In genomic region chr1:28887835-28888682, GRCh38 we compare ENCODE assay signal across 8 cellular contexts. TPM values are rescaled to one million over a fixed set of nuclear protein-coding genes. Genes with fewer than 3 reads are reported as not detected.
A peak's percentile ranks its signal among the peaks of the same experiment; 100 is the strongest.
DNase-seq lines count a peak whose midpoint lies in the region; ATAC-seq and TF ChIP-seq lines count a peak whose summit lies in the region.

No MANE protein-coding gene starts in this region.

- peaks cover 50% of the 10 kb centered on the region for H3K4me1 Mint-ChIP-seq in activated CD8-positive, alpha-beta T cell treated with anti-CD3 and anti-CD28 coated beads for 36 hours (ENCODE audit: low read depth)

- POLR2A ChIA-PET in activated CD8-positive, alpha-beta T cell treated with anti-CD3 and anti-CD28 coated beads for 36 hours (lab: Charles Lee), result interaction anchor here (1.0 to 1.3 kb wide), 7 partner anchors 22 to 382 kb away, joined by 3 to 6 read pairs (median 3); partner anchors contain the start of gene RCC1

- DNase-seq in activated CD4-positive, alpha-beta T cell treated with anti-CD3 and anti-CD28 coated beads for 48 hours, result peak; percentile 7
- DNase-seq in activated CD4-positive, alpha-beta T cell treated with anti-CD3 and anti-CD28 coated beads, Interleukin-2, amount 50 U/mL, for 48 hours, result no peak
- DNase-seq in activated CD8-positive, alpha-beta T cell treated with anti-CD3 and anti-CD28 coated beads for 36 hours, result no peak
- DNase-seq in heart right ventricle (peak; percentile 48 to 50), sigmoid colon (peak; percentile 67), epidermal melanocyte (ENCODE audit: insufficient read length, low spot score) (no peak), NCI-H2029 treated with DMSO at 0.1 percent for 48 hours (lab: John Stamatoyannopoulos, UW) (no peak), NCI-H345 (lab: John Stamatoyannopoulos, UW) (no peak)

- no peaks in the 10 kb centered on the region for H3K36me3 Mint-ChIP-seq in activated CD8-positive, alpha-beta T cell treated with anti-CD3 and anti-CD28 coated beads for 36 hours (ENCODE audit: low read depth)

- H3K27ac ChIP-seq in heart right ventricle, result peak overlapping the region in 9 of 10 donors; percentile 79 to 93 (median 87)
- peak overlapping the region; percentile 77 to 82 (median 81) for H3K27ac ChIP-seq in sigmoid colon

- peaks cover 0 to 6% (median 0%) of the 10 kb centered on the region in 7 donors for H3K27me3 ChIP-seq in heart right ventricle
- H3K27me3 ChIP-seq in sigmoid colon, result no peaks in the 10 kb centered on the region

- intact Hi-C loops in activated CD8-positive, alpha-beta T cell treated with anti-CD3 and anti-CD28 coated beads for 36 hours (cut with micrococcal nuclease), result no loop called here
- intact Hi-C loops in heart right ventricle (cut with DNase I), result loop anchor here in 6 of 10 donors (2.0 to 10.0 kb wide), 6 partner anchors 94 to 1817 kb away; partner anchors contain the start of genes RNU11 (in 1 of the 6) and TAF12 (in 1 of the 6)
- intact Hi-C loops in sigmoid colon (cut with DNase I), result loop anchor here (2.0 to 5.0 kb wide), 5 partner anchors 27 to 1819 kb away; partner anchors contain the start of genes EPB41 and SRSF4

- H3K9me3 Mint-ChIP-seq in activated CD8-positive, alpha-beta T cell treated with anti-CD3 and anti-CD28 coated beads for 36 hours, result no peaks in the 10 kb centered on the region

- H3K4me1 ChIP-seq in heart right ventricle (peaks cover 0 to 45% (median 16%) of the 10 kb centered on the region in 9 donors), sigmoid colon (peaks cover 0 to 49% (median 36%) of the 10 kb centered on the region in 4 donors)

- ATAC-seq in activated CD8-positive, alpha-beta T cell treated with anti-CD3 and anti-CD28 coated beads for 36 hours, result no peak
- peak; percentile 30 to 64 (median 46) for ATAC-seq in heart right ventricle

- H3K9me3 ChIP-seq in heart right ventricle, result no peaks in the 10 kb centered on the region
- H3K9me3 ChIP-seq in sigmoid colon, result no peaks in the 10 kb centered on the region

- TF ChIP-seq POLR2A in sigmoid colon (IDR thresholded peaks at IDR 0.05), result no peak

- no peaks in the 10 kb centered on the region for H3K36me3 ChIP-seq in heart right ventricle
- H3K36me3 ChIP-seq in sigmoid colon, result no peaks in the 10 kb centered on the region

- no peak for TF ChIP-seq EP300 in sigmoid colon (IDR thresholded peaks at IDR 0.05)

- H3K4me3 ChIP-seq in heart right ventricle (peak overlapping the region; percentile 53 to 99 (median 88)), sigmoid colon (peak overlapping the region; percentile 80 to 95 (median 90))

- 28 to 31% methylated on average over 24 of the region's 24 CpGs for WGBS in heart right ventricle, 2 donors
- WGBS in sigmoid colon, 2 donors, result 26 to 38% methylated on average over 24 of the region's 24 CpGs

- H3K27me3 Mint-ChIP-seq in activated CD8-positive, alpha-beta T cell treated with anti-CD3 and anti-CD28 coated beads for 36 hours, result no peaks in the 10 kb centered on the region

- H3K4me3 Mint-ChIP-seq in activated CD8-positive, alpha-beta T cell treated with anti-CD3 and anti-CD28 coated beads for 36 hours, result peak overlapping the region; percentile 86

- H3K27ac Mint-ChIP-seq in activated CD8-positive, alpha-beta T cell treated with anti-CD3 and anti-CD28 coated beads for 36 hours, result peak overlapping the region; percentile 78

- CTCF ChIA-PET in activated CD8-positive, alpha-beta T cell treated with anti-CD3 and anti-CD28 coated beads for 36 hours (lab: Charles Lee), result interaction anchor here (0.9 to 1.7 kb wide), 3 partner anchors 11 to 146 kb away, joined by 4 to 8 read pairs (median 6); no protein-coding TSS in a partner anchor

- TF ChIP-seq CTCF in activated CD8-positive, alpha-beta T cell treated with anti-CD3 and anti-CD28 coated beads for 36 hours (IDR thresholded peaks at IDR 0.05), result no peak
- no peak for TF ChIP-seq CTCF in heart right ventricle (IDR thresholded peaks at IDR 0.05)
- TF ChIP-seq CTCF in sigmoid colon (IDR thresholded peaks at IDR 0.05), result no peak

RNA-seq across cellular contexts. Expression of gene EPB41, which starts 26.3 kb away (rescaled TPM):
- 10 to 100 TPM; 74.9 to 80.3 TPM for total RNA-seq in activated CD8-positive, alpha-beta T cell treated with anti-CD3 and anti-CD28 coated beads for 36 hours
- total RNA-seq in heart right ventricle (10 to 100 TPM; 14.7 to 36.8 (median 24.7) TPM), sigmoid colon (10 to 100 TPM; 23.2 to 33.4 (median 27.4) TPM)
- polyA plus RNA-seq in heart right ventricle (1 to 10 TPM; 4.1 to 8.9 TPM), sigmoid colon (10 to 100 TPM; 13.2 to 35.1 (median 23.1) TPM)

Comparison
In these comparisons a context has a peak if more than half of its experiments do, and no peak if none do; other contexts are left out.
1. DNase-seq: peak in activated CD4-positive, alpha-beta T cell treated with anti-CD3 and anti-CD28 coated beads for 48 hours (single experiment), heart right ventricle (2 of 2) and sigmoid colon (single experiment); none in activated CD4-positive, alpha-beta T cell treated with anti-CD3 and anti-CD28 coated beads, Interleukin-2, amount 50 U/mL, for 48 hours (0 of 2), activated CD8-positive, alpha-beta T cell treated with anti-CD3 and anti-CD28 coated beads for 36 hours (single experiment), epidermal melanocyte (single experiment), NCI-H2029 treated with DMSO at 0.1 percent for 48 hours (single experiment) and NCI-H345 (single experiment).